ENCODE assay signal across 8 cellular contexts in genomic region chr6:139029470-139030210, GRCh38. TPM values are rescaled to one million over a fixed set of nuclear protein-coding genes. Genes with fewer than 3 reads are reported as not detected.
DNase-seq lines count a peak whose midpoint lies in the region; ATAC-seq lines count a peak whose summit lies in the region.

No MANE protein-coding gene starts in this region.

- no peaks in the 10 kb centered on the region for H3K27me3 ChIP-seq in BLaER1
- H3K27me3 ChIP-seq in rectal smooth muscle tissue (ENCODE audit: control insufficient read depth, insufficient read depth, low read length) = no peaks in the 10 kb centered on the region

- H3K36me3 ChIP-seq in BLaER1 = peaks cover 22% of the 10 kb centered on the region
- H3K36me3 ChIP-seq in rectal smooth muscle tissue (ENCODE audit: control insufficient read depth, insufficient read depth, low read length) = no peaks in the 10 kb centered on the region

- H3K9me3 ChIP-seq in BLaER1 = no peaks in the 10 kb centered on the region

- H3K4me1 ChIP-seq in BLaER1 = peaks cover 44% of the 10 kb centered on the region
- no peaks in the 10 kb centered on the region for H3K4me1 ChIP-seq in rectal smooth muscle tissue (ENCODE audit: control insufficient read depth, insufficient read depth, low read length)

- CTCF ChIA-PET in activated naive CD4-positive, alpha-beta T cell treated with anti-CD3 and anti-CD28 coated beads, Interleukin-2, amount 10 ng/mL, durations not matched to agents 7 days and 5 days (lab: Charles Lee) = interaction anchor here (0.8 to 1.3 kb wide), 3 partner anchors 21 to 84 kb away, joined by 3 read pairs; no protein-coding TSS in a partner anchor

- H3K27ac Mint-ChIP-seq in activated naive CD4-positive, alpha-beta T cell treated with anti-CD3 and anti-CD28 coated beads, Interleukin-2, amount 10 ng/mL, durations not matched to agents 7 days and 5 days = peak overlapping the region; percentile 88

- H3K27me3 Mint-ChIP-seq in activated naive CD4-positive, alpha-beta T cell treated with anti-CD3 and anti-CD28 coated beads, Interleukin-2, amount 10 ng/mL, durations not matched to agents 7 days and 5 days = peaks cover 3% of the 10 kb centered on the region

- H3K4me3 Mint-ChIP-seq in activated naive CD4-positive, alpha-beta T cell treated with anti-CD3 and anti-CD28 coated beads, Interleukin-2, amount 10 ng/mL, durations not matched to agents 7 days and 5 days = no peak overlapping the region

- H3K9me3 Mint-ChIP-seq in activated naive CD4-positive, alpha-beta T cell treated with anti-CD3 and anti-CD28 coated beads, Interleukin-2, amount 10 ng/mL, durations not matched to agents 7 days and 5 days = no peaks in the 10 kb centered on the region

- peaks cover 27% of the 10 kb centered on the region for H4K20me1 ChIP-seq in BLaER1

- H3K4me1 Mint-ChIP-seq in activated naive CD4-positive, alpha-beta T cell treated with anti-CD3 and anti-CD28 coated beads, Interleukin-2, amount 10 ng/mL, durations not matched to agents 7 days and 5 days = peaks cover 28% of the 10 kb centered on the region

- peak; percentile 46 for DNase-seq in NCI-H345 treated with DMSO at 0.1 percent for 48 hours (lab: John Stamatoyannopoulos, UW; ENCODE audit: unreplicated experiment)
- peak; percentile 54 for DNase-seq in activated naive CD4-positive, alpha-beta T cell treated with anti-CD3 and anti-CD28 coated beads, Interleukin-2, amount 10 ng/mL, durations not matched to agents 7 days and 5 days
- peak; percentile 70 for DNase-seq in left cardiac atrium
- no peak for DNase-seq in SHP77 treated with DMSO at 0.1 percent for 48 hours (lab: John Stamatoyannopoulos, UW)

- peak overlapping the region; percentile 95 for H3K4me2 ChIP-seq in BLaER1

- intact Hi-C loops in left cardiac atrium (cut with DNase I) = no loop called here

- peaks cover 18% of the 10 kb centered on the region for H3K36me3 Mint-ChIP-seq in activated naive CD4-positive, alpha-beta T cell treated with anti-CD3 and anti-CD28 coated beads, Interleukin-2, amount 10 ng/mL, durations not matched to agents 7 days and 5 days

- peak; percentile 29 for ATAC-seq in GM18873 (IDR thresholded peaks at IDR 0.05; ENCODE audit: low FRiP score, unreplicated experiment)
- ATAC-seq in HG03066 (IDR thresholded peaks at IDR 0.05; ENCODE audit: low read depth, unreplicated experiment) = peak; percentile 25
- ATAC-seq in left cardiac atrium = peak; percentile 77 to 80

- H3K4me3 ChIP-seq in BLaER1 = peak overlapping the region; percentile 97
- peak overlapping the region; percentile 82 for H3K4me3 ChIP-seq in rectal smooth muscle tissue (ENCODE audit: low read length)

- peak overlapping the region; percentile 98 for H3K27ac ChIP-seq in BLaER1
- H3K27ac ChIP-seq in rectal smooth muscle tissue (ENCODE audit: low read depth, low read length) = peak overlapping the region; percentile 64

- H3K9ac ChIP-seq in BLaER1 (peak overlapping the region; percentile 99), rectal smooth muscle tissue (ENCODE audit: low read length) (peak overlapping the region; percentile 78)

RNA-seq across cellular contexts. Expression of gene ABRACL, which starts 1.1 kb away (rescaled TPM):
- total RNA-seq in left cardiac atrium = 10 to 100 TPM in 1 of 2 donors, 1 to 10 TPM in 1; 9.9 to 11.6 TPM

RNA-seq across cellular contexts. Expression of gene REPS1, which starts 41.6 kb away (rescaled TPM):
- total RNA-seq in left cardiac atrium = 10 to 100 TPM; 29.0 to 36.3 TPM

Comparison
In these comparisons a context has a peak if more than half of its experiments do, and no peak if none do; other contexts are left out.
1. ATAC-seq: peak in every context shown above with its lines; median percentile 78 in left cardiac atrium; 29 in GM18873; 25 in HG03066.